25 cellular contexts compared by ENCODE assay signal in the genomic region with DNA sequence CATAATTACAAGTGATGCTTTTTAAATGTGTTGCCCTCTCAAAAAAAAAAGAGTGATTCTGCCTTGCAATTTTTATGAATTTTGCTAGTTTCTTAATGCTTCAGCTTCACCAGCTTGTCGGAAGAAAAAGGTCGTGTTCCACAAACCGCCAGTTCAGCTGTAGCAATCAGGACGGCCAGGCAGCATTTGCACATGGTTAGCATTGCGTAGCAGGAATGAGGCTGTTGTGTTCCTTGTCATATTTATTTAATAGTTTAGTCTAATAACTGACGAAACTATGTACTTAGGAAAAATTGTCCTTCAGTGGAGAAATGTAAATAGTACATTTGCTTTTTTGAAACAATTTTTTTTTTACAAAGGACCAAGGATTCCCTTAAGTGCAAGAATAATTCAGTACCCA.
"Had no signal": no experiment of that assay in that cellular context is flagged by ENCODE, and none has a peak within 500 bp of the region (broad histone marks: within the 10 kb centered on the region; RNA-seq: fewer than 3 reads in every experiment).

No MANE protein-coding gene starts in this region.

- H3K4me1 Mint-ChIP-seq: activated CD4-positive, alpha-beta T cell treated with anti-CD3 and anti-CD28 coated beads for 36 hours; activated CD8-positive, alpha-beta memory T cell treated with anti-CD3 and anti-CD28 coated beads, Interleukin-2, amount 10 ng/mL, durations not matched to agents 7 days and 5 days; central memory CD8-positive, alpha-beta T cell; endodermal cell; natural killer cell; stimulated activated naive B cell treated with anti-CD40 and anti-IgM and Interleukin-4, amounts not matched to agents 10 μg/mL and 1 μg/mL and 100 μg/mL, for 72 hours had no signal

- DNase-seq: activated CD4-positive, alpha-beta T cell treated with anti-CD3 and anti-CD28 coated beads for 36 hours; activated CD4-positive, CD25-positive, alpha-beta regulatory T cell; activated CD8-positive, alpha-beta memory T cell treated with anti-CD3 and anti-CD28 coated beads, Interleukin-2, amount 10 ng/mL, durations not matched to agents 7 days and 5 days; activated CD8-positive, alpha-beta T cell treated with anti-CD3 and anti-CD28 coated beads, Interleukin-2, amount 10 ng/mL, durations not matched to agents 7 days and 5 days; activated T-cell treated with anti-CD3 and anti-CD28 coated beads, Interleukin-2, amount 50 U/mL, for 48 hours; anterior cingulate cortex; endodermal cell; foreskin melanocyte; heart right ventricle; lower lobe of right lung; mesenchymal stem cell; natural killer cell; occipital lobe; right cardiac atrium; stimulated activated CD4-positive, alpha-beta T cell treated with anti-CD3 and anti-CD28 coated beads, Interleukin-15, amount 100 ng/mL, for 24 hours; stimulated activated CD4-positive, alpha-beta T cell treated with anti-CD3 and anti-CD28 coated beads, Interleukin-2, amount 100 ng/mL, for 24 hours; stimulated activated naive B cell treated with anti-CD40 and anti-IgM and Interleukin-4, amounts not matched to agents 10 μg/mL and 1 μg/mL and 100 μg/mL, for 72 hours; stomach; tibial artery had no signal

- H3K9me3 Mint-ChIP-seq: activated T-helper 2 cell treated with anti-CD3 and anti-CD28 coated beads, Interferon-gamma antibody, Interleukin-2, Interleukin-4, amounts not matched to agents 10 μg/mL and 5 μg/mL and 100 μg/mL, durations not matched to agents 14 hours and 24 hours and 36 hours; central memory CD8-positive, alpha-beta T cell; dendritic cell treated with granulocyte-macrophage colony-stimulating factor and Interleukin-4, amounts not matched to agents 40 ng/mL and 50 ng/mL, for 4 days; endodermal cell; natural killer cell had no signal

- ATAC-seq: activated CD4-positive, alpha-beta T cell treated with anti-CD3 and anti-CD28 coated beads for 36 hours; activated CD8-positive, alpha-beta memory T cell treated with anti-CD3 and anti-CD28 coated beads, Interleukin-2, amount 10 ng/mL, durations not matched to agents 7 days and 5 days; activated CD8-positive, alpha-beta T cell treated with anti-CD3 and anti-CD28 coated beads, Interleukin-2, amount 10 ng/mL, durations not matched to agents 7 days and 5 days; heart right ventricle; left lobe of liver; natural killer cell; right cardiac atrium; stimulated activated naive B cell treated with anti-CD40 and anti-IgM and Interleukin-4, amounts not matched to agents 10 μg/mL and 1 μg/mL and 100 μg/mL, for 72 hours had no signal

- H3K36me3 Mint-ChIP-seq: activated CD8-positive, alpha-beta memory T cell treated with anti-CD3 and anti-CD28 coated beads, Interleukin-2, amount 10 ng/mL, durations not matched to agents 7 days and 5 days; activated naive CD8-positive, alpha-beta T cell; natural killer cell; neural progenitor cell; stimulated activated naive B cell treated with anti-CD40 and anti-IgM and Interleukin-4, amounts not matched to agents 10 μg/mL and 1 μg/mL and 100 μg/mL, for 72 hours had no signal

- H3K4me3 Mint-ChIP-seq: activated CD4-positive, alpha-beta T cell treated with anti-CD3 and anti-CD28 coated beads for 36 hours; activated CD8-positive, alpha-beta memory T cell treated with anti-CD3 and anti-CD28 coated beads, Interleukin-2, amount 10 ng/mL, durations not matched to agents 7 days and 5 days; activated CD8-positive, alpha-beta T cell treated with anti-CD3 and anti-CD28 coated beads, Interleukin-2, amount 10 ng/mL, durations not matched to agents 7 days and 5 days; activated naive CD8-positive, alpha-beta T cell; central memory CD8-positive, alpha-beta T cell; dendritic cell treated with granulocyte-macrophage colony-stimulating factor and Interleukin-4, amounts not matched to agents 40 ng/mL and 50 ng/mL, for 4 days; endodermal cell; natural killer cell; neural progenitor cell; stimulated activated naive B cell treated with anti-CD40 and anti-IgM and Interleukin-4, amounts not matched to agents 10 μg/mL and 1 μg/mL and 100 μg/mL, for 72 hours had no signal

- H3K27ac Mint-ChIP-seq: activated CD4-positive, alpha-beta T cell treated with anti-CD3 and anti-CD28 coated beads for 36 hours; activated CD8-positive, alpha-beta memory T cell treated with anti-CD3 and anti-CD28 coated beads, Interleukin-2, amount 10 ng/mL, durations not matched to agents 7 days and 5 days; activated CD8-positive, alpha-beta T cell treated with anti-CD3 and anti-CD28 coated beads, Interleukin-2, amount 10 ng/mL, durations not matched to agents 7 days and 5 days; activated naive CD8-positive, alpha-beta T cell; activated T-helper 2 cell treated with anti-CD3 and anti-CD28 coated beads, Interferon-gamma antibody, Interleukin-2, Interleukin-4, amounts not matched to agents 10 μg/mL and 5 μg/mL and 100 μg/mL, durations not matched to agents 14 hours and 24 hours and 36 hours; dendritic cell treated with granulocyte-macrophage colony-stimulating factor and Interleukin-4, amounts not matched to agents 40 ng/mL and 50 ng/mL, for 4 days; endodermal cell; natural killer cell; neural progenitor cell; stimulated activated naive B cell treated with anti-CD40 and anti-IgM and Interleukin-4, amounts not matched to agents 10 μg/mL and 1 μg/mL and 100 μg/mL, for 72 hours had no signal
